Comparison of ENCODE assay signal across 9 cellular contexts in genomic region chr7:115230882-115231508, GRCh38.
A peak's percentile ranks its signal among the peaks of the same experiment; 100 is the strongest.
DNase-seq lines count a peak whose midpoint lies in the region; ATAC-seq, FAIRE-seq and TF ChIP-seq lines count a peak whose summit lies in the region.
"Had no signal": no experiment of that assay in that cellular context is flagged by ENCODE, and none has a peak within 500 bp of the region (broad histone marks: within the 10 kb centered on the region; RNA-seq: fewer than 3 reads in every experiment).

No MANE protein-coding gene starts in this region.

- no peak overlapping the region for H3K27ac Mint-ChIP-seq in effector memory CD8-positive, alpha-beta T cell
- no peak overlapping the region for H3K27ac Mint-ChIP-seq in Caco-2 (ENCODE audit: unreplicated experiment)
- H3K27ac Mint-ChIP-seq: activated B cell treated with CpG ODN at 0.5 μM for 24 hours had no signal

- peaks cover 0 to 10% of the 10 kb centered on the region in 2 donors for H3K27me3 Mint-ChIP-seq in effector memory CD8-positive, alpha-beta T cell
- H3K27me3 Mint-ChIP-seq in Caco-2 (ENCODE audit: insufficient read depth, unreplicated experiment): no peaks in the 10 kb centered on the region
- H3K27me3 Mint-ChIP-seq: activated B cell treated with CpG ODN at 0.5 μM for 24 hours had no signal

- peak; percentile 6 for DNase-seq in NCI-H2029 (lab: John Stamatoyannopoulos, UW)
- DNase-seq in NCI-H2029 treated with DMSO at 0.1 percent for 48 hours (lab: John Stamatoyannopoulos, UW): no peak
- peak; percentile 28 to 75 for DNase-seq in NCI-H524 (lab: John Stamatoyannopoulos, UW)
- no peak for DNase-seq in effector memory CD8-positive, alpha-beta T cell
- no peak for DNase-seq in Caco-2
- DNase-seq in GM12892 (ENCODE audit: insufficient read length): no peak
- DNase-seq: activated B cell treated with CpG ODN at 0.5 μM for 24 hours had no signal

- POLR2A ChIA-PET in Caco-2 (lab: Charles Lee): no interaction called here

- H3K36me3 ChIP-seq in rectal smooth muscle tissue (ENCODE audit: control insufficient read depth, insufficient read depth, low read length) (no peaks in the 10 kb centered on the region), Caco-2 (ENCODE audit: control insufficient read depth, insufficient read depth, low read length) (no peaks in the 10 kb centered on the region)

- peaks cover 4% of the 10 kb centered on the region for H3K36me3 Mint-ChIP-seq in effector memory CD8-positive, alpha-beta T cell (ENCODE audit: insufficient read depth)
- H3K36me3 Mint-ChIP-seq in Caco-2 (ENCODE audit: insufficient read depth, unreplicated experiment): no peaks in the 10 kb centered on the region

- FAIRE-seq in GM12892 (lab: Jason Lieb, UNC): no peak

- H3K4me3 ChIP-seq in rectal smooth muscle tissue (ENCODE audit: low read length): no peak overlapping the region
- no peak overlapping the region for H3K4me3 ChIP-seq in Caco-2 (ENCODE audit: low read depth, low read length)

- intact Hi-C loops in Caco-2 (cut with micrococcal nuclease; ENCODE audit: unreplicated experiment): no loop called here

- ATAC-seq in HG03095 (IDR thresholded peaks at IDR 0.05; ENCODE audit: unreplicated experiment): peak; percentile 69
- ATAC-seq in effector memory CD8-positive, alpha-beta T cell (replicated peaks): peak; percentile 76

- peak overlapping the region; percentile 65 for H3K27ac ChIP-seq in rectal smooth muscle tissue (ENCODE audit: low read depth, low read length)

- H3K4me3 Mint-ChIP-seq in effector memory CD8-positive, alpha-beta T cell: no peak overlapping the region
- no peak overlapping the region for H3K4me3 Mint-ChIP-seq in Caco-2 (ENCODE audit: unreplicated experiment)
- H3K4me3 Mint-ChIP-seq: activated B cell treated with CpG ODN at 0.5 μM for 24 hours had no signal

- H3K27me3 ChIP-seq in rectal smooth muscle tissue (ENCODE audit: control insufficient read depth, insufficient read depth, low read length) (no peaks in the 10 kb centered on the region), Caco-2 (replicated peaks; ENCODE audit: control insufficient read depth, insufficient read depth, low read length) (no peaks in the 10 kb centered on the region)

- no peaks in the 10 kb centered on the region for H3K9me3 ChIP-seq in Caco-2

- H3K4me1 ChIP-seq in rectal smooth muscle tissue (ENCODE audit: control insufficient read depth, insufficient read depth, low read length): no peaks in the 10 kb centered on the region
- H3K4me1 ChIP-seq in Caco-2: 0 out of 2 replicates have a peak, but pooled peaks cover 4% of the 10 kb centered on the region

- TF ChIP-seq CTCF in Caco-2 (IDR thresholded peaks at IDR 0.05; ENCODE audit: insufficient read depth in 1 of 2, low read depth in 1 of 2, low read length in 1 of 2, severe bottlenecking in 1 of 2, unreplicated experiment in 1 of 2): no peak

- TF ChIP-seq POLR2A in GM12892 (IDR thresholded peaks at IDR 0.05; ENCODE audit: low read depth, low read length): no peak

- H3K9me3 Mint-ChIP-seq in effector memory CD8-positive, alpha-beta T cell: peaks cover 0 to 2% of the 10 kb centered on the region in 2 donors
- no peaks in the 10 kb centered on the region for H3K9me3 Mint-ChIP-seq in Caco-2 (ENCODE audit: unreplicated experiment)

- H3K4me1 Mint-ChIP-seq in effector memory CD8-positive, alpha-beta T cell (ENCODE audit: low read depth in 2 of 2): peaks cover 11 to 13% of the 10 kb centered on the region in 2 donors
- peaks cover 19% of the 10 kb centered on the region for H3K4me1 Mint-ChIP-seq in Caco-2 (ENCODE audit: low read depth, unreplicated experiment)
- H3K4me1 Mint-ChIP-seq: activated B cell treated with CpG ODN at 0.5 μM for 24 hours had no signal

- H3K9ac ChIP-seq in rectal smooth muscle tissue (ENCODE audit: low read length): no peak overlapping the region

- CTCF ChIA-PET in Caco-2 (lab: Charles Lee): no interaction called here

- no TSS peak for BruUV-seq in Caco-2 (replicated peaks; lab: Mats Ljungman, UMichigan)

Comparison
In these comparisons a context has a peak if more than half of its experiments do, and no peak if none do; other contexts are left out.
1. DNase-seq: peak in NCI-H2029 (single experiment) and NCI-H524 (2 of 2); none in NCI-H2029 treated with DMSO at 0.1 percent for 48 hours (single experiment), effector memory CD8-positive, alpha-beta T cell (0 of 3), Caco-2 (0 of 2) and GM12892 (single experiment).